37 cellular contexts compared by ENCODE assay signal in genomic region chr15:94421711-94422110, GRCh38.
"Had no signal": no experiment of that assay in that cellular context is flagged by ENCODE, and none has a peak within 500 bp of the region (broad histone marks: within the 10 kb centered on the region; RNA-seq: fewer than 3 reads in every experiment).

No MANE protein-coding gene starts in this region.

- H3K36me3 Mint-ChIP-seq: brain, type B pancreatic cell had no signal

- H3K36me3 ChIP-seq: cardiac muscle cell, gastroesophageal sphincter, lower lobe of right lung, pancreas, right atrium auricular region, uterus, WERI-Rb-1 had no signal

- H3K27me3 Mint-ChIP-seq: activated CD4-positive, alpha-beta memory T cell treated with anti-CD3 and anti-CD28 coated beads, Interleukin-2, amount 10 ng/mL, durations not matched to agents 7 days and 5 days; activated CD4-positive, alpha-beta T cell treated with anti-CD3 and anti-CD28 coated beads, Interleukin-2, amount 10 ng/mL, durations not matched to agents 7 days and 5 days; activated naive CD4-positive, alpha-beta T cell treated with anti-CD3 and anti-CD28 coated beads, Interleukin-2, amount 50 U/mL, for 24 hours; activated naive CD8-positive, alpha-beta T cell treated with anti-CD3 and anti-CD28 coated beads, Interleukin-2, amount 50 U/mL, for 24 hours; stimulated activated memory B cell treated with anti-CD40 and anti-IgM and Interleukin-4, amounts not matched to agents 10 μg/mL and 1 μg/mL and 100 μg/mL, for 72 hours; stimulated activated naive CD8-positive, alpha-beta T cell treated with anti-CD3 and anti-CD28 coated beads, Interleukin-15, amount 100 ng/mL, for 72 hours had no signal

- H3K4me3 ChIP-seq: cardiac muscle cell, coronary artery, dorsolateral prefrontal cortex, gastroesophageal sphincter, lower lobe of right lung, mucosa of descending colon, pancreas, psoas muscle, right atrium auricular region, smooth muscle cell, uterus had no signal

- H3K4me1 ChIP-seq: lower lobe of right lung, pancreas, psoas muscle, right atrium auricular region, uterus had no signal

- H3K4me1 Mint-ChIP-seq: activated CD4-positive, alpha-beta memory T cell treated with anti-CD3 and anti-CD28 coated beads, Interleukin-2, amount 10 ng/mL, durations not matched to agents 7 days and 5 days; activated CD4-positive, alpha-beta T cell treated with anti-CD3 and anti-CD28 coated beads, Interleukin-2, amount 10 ng/mL, durations not matched to agents 7 days and 5 days; activated naive CD4-positive, alpha-beta T cell treated with anti-CD3 and anti-CD28 coated beads, Interleukin-2, amount 50 U/mL, for 24 hours; activated naive CD8-positive, alpha-beta T cell treated with anti-CD3 and anti-CD28 coated beads, Interleukin-2, amount 50 U/mL, for 24 hours; stimulated activated memory B cell treated with anti-CD40 and anti-IgM and Interleukin-4, amounts not matched to agents 10 μg/mL and 1 μg/mL and 100 μg/mL, for 72 hours; stimulated activated naive CD8-positive, alpha-beta T cell treated with anti-CD3 and anti-CD28 coated beads, Interleukin-15, amount 100 ng/mL, for 72 hours had no signal

- H3K27ac Mint-ChIP-seq: activated CD4-positive, alpha-beta memory T cell treated with anti-CD3 and anti-CD28 coated beads, Interleukin-2, amount 10 ng/mL, durations not matched to agents 7 days and 5 days; activated CD4-positive, alpha-beta T cell treated with anti-CD3 and anti-CD28 coated beads, Interleukin-2, amount 10 ng/mL, durations not matched to agents 7 days and 5 days; activated naive CD4-positive, alpha-beta T cell treated with anti-CD3 and anti-CD28 coated beads, Interleukin-2, amount 50 U/mL, for 24 hours; activated naive CD8-positive, alpha-beta T cell treated with anti-CD3 and anti-CD28 coated beads, Interleukin-2, amount 50 U/mL, for 24 hours; activated T-helper 2 cell treated with anti-CD3 and anti-CD28 coated beads, Interferon-gamma antibody, Interleukin-2, Interleukin-4, amounts not matched to agents 10 μg/mL and 5 μg/mL and 100 μg/mL, durations not matched to agents 14 hours and 24 hours and 36 hours; brain; stimulated activated memory B cell treated with anti-CD40 and anti-IgM and Interleukin-4, amounts not matched to agents 10 μg/mL and 1 μg/mL and 100 μg/mL, for 72 hours; T-helper 1 cell treated with Interleukin-12 subunit alpha and Interleukin-12 subunit beta and Interleukin-4 antibody, amounts not matched to agents 30 μg/mL and 1 μg/mL, for 36 hours; type B pancreatic cell had no signal

- H3K4me3 Mint-ChIP-seq: activated CD4-positive, alpha-beta memory T cell treated with anti-CD3 and anti-CD28 coated beads, Interleukin-2, amount 10 ng/mL, durations not matched to agents 7 days and 5 days; activated CD4-positive, alpha-beta T cell treated with anti-CD3 and anti-CD28 coated beads, Interleukin-2, amount 10 ng/mL, durations not matched to agents 7 days and 5 days; activated naive CD4-positive, alpha-beta T cell treated with anti-CD3 and anti-CD28 coated beads, Interleukin-2, amount 50 U/mL, for 24 hours; activated naive CD8-positive, alpha-beta T cell treated with anti-CD3 and anti-CD28 coated beads, Interleukin-2, amount 50 U/mL, for 24 hours; activated T-cell treated with anti-CD3 and anti-CD28 coated beads, Interleukin-2, amount 50 U/mL, for 4 hours; brain; stimulated activated memory B cell treated with anti-CD40 and anti-IgM and Interleukin-4, amounts not matched to agents 10 μg/mL and 1 μg/mL and 100 μg/mL, for 72 hours; stimulated activated naive CD8-positive, alpha-beta T cell treated with anti-CD3 and anti-CD28 coated beads, Interleukin-15, amount 100 ng/mL, for 72 hours; T-helper 1 cell treated with Interleukin-12 subunit alpha and Interleukin-12 subunit beta and Interleukin-4 antibody, amounts not matched to agents 30 μg/mL and 1 μg/mL, for 36 hours; type B pancreatic cell had no signal

- DNase-seq: activated CD4-positive, alpha-beta memory T cell treated with anti-CD3 and anti-CD28 coated beads, Interleukin-2, amount 10 ng/mL, durations not matched to agents 7 days and 5 days; activated CD4-positive, alpha-beta T cell treated with anti-CD3 and anti-CD28 coated beads, Interleukin-2, amount 10 ng/mL, durations not matched to agents 7 days and 5 days; activated naive CD8-positive, alpha-beta T cell treated with anti-CD3 and anti-CD28 coated beads, Interleukin-2, amount 50 U/mL, for 24 hours; activated T-cell treated with anti-CD3 and anti-CD28 coated beads, Interleukin-2, amount 50 U/mL, for 4 hours; dorsolateral prefrontal cortex; effector memory CD4-positive, alpha-beta T cell; erythroblast; head of caudate nucleus; hippocampal formation; kidney; lower lobe of right lung; mucosa of descending colon; nucleus accumbens; pancreas; psoas muscle; stimulated activated CD4-positive, alpha-beta T cell treated with anti-CD3 and anti-CD28 coated beads, Interleukin-1b, Interleukin-23, amount 100 ng/mL, for 48 hours; stimulated activated CD4-positive, alpha-beta T cell treated with anti-CD3 and anti-CD28 coated beads, Interleukin-4, amount 100 ng/mL, for 4 hours; stimulated activated CD8-positive, alpha-beta memory T cell treated with anti-CD3 and anti-CD28 coated beads, Interleukin-4, amount 100 ng/mL, for 48 hours; stimulated activated naive CD8-positive, alpha-beta T cell treated with anti-CD3 and anti-CD28 coated beads, Interleukin-15, amount 100 ng/mL, for 72 hours; substantia nigra; SW 1271; T1000; uterus; WERI-Rb-1 had no signal

- H3K4me2 ChIP-seq: smooth muscle cell had no signal

- H3K9me3 Mint-ChIP-seq: activated CD4-positive, alpha-beta memory T cell treated with anti-CD3 and anti-CD28 coated beads, Interleukin-2, amount 10 ng/mL, durations not matched to agents 7 days and 5 days; activated naive CD8-positive, alpha-beta T cell treated with anti-CD3 and anti-CD28 coated beads, Interleukin-2, amount 50 U/mL, for 24 hours had no signal

- H3K27ac ChIP-seq: cardiac muscle cell, coronary artery, dorsolateral prefrontal cortex, gastroesophageal sphincter, lower lobe of right lung, pancreas, psoas muscle, right atrium auricular region, uterus, WERI-Rb-1 had no signal

- H3K27me3 ChIP-seq: cardiac muscle cell, gastroesophageal sphincter, pancreas, right atrium auricular region, uterus had no signal

- ATAC-seq: activated CD4-positive, CD25-positive, alpha-beta regulatory T cell treated with anti-CD3 and anti-CD28 coated beads, Interleukin-2, amount 50 U/mL, for 24 hours; activated naive CD8-positive, alpha-beta T cell treated with anti-CD3 and anti-CD28 coated beads, Interleukin-2, amount 50 U/mL, for 24 hours; activated T-cell treated with anti-CD3 and anti-CD28 coated beads, Interleukin-2, amount 50 U/mL, for 4 hours; gastroesophageal sphincter; left lobe of liver; lower lobe of right lung; mucosa of descending colon; pancreas; psoas muscle; stimulated activated memory B cell treated with anti-CD40 and anti-IgM and Interleukin-4, amounts not matched to agents 10 μg/mL and 1 μg/mL and 100 μg/mL, for 72 hours; stimulated activated naive CD8-positive, alpha-beta T cell treated with anti-CD3 and anti-CD28 coated beads, Interleukin-15, amount 100 ng/mL, for 72 hours had no signal
